25 cellular contexts compared by ENCODE assay signal in the genomic region with DNA sequence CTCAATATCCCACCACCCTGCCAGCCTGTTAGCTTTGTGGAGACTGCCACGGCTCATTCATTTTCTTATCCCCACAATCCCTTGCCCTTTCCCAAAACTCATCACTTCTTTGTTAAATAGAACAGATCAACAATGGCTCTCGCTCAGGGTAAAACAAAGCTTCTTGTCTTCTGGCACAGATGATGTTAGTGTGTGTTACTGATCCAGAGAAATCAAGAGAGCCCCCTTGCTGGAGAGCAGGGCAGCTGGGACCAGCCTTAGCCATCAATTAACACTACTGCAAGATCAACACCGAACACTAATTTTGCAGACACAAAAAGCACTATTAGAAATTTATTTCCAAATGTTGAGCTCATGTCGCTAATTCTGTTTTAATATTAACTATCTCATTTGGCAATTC.
"Had no signal": no experiment of that assay in that cellular context is flagged by ENCODE, and none has a peak within 500 bp of the region (broad histone marks: within the 10 kb centered on the region; RNA-seq: fewer than 3 reads in every experiment).

No MANE protein-coding gene starts in this region.

- H3K9me3 Mint-ChIP-seq: activated naive CD4-positive, alpha-beta T cell treated with anti-CD3 and anti-CD28 coated beads, Interleukin-2, amount 50 U/mL, for 24 hours; activated T-helper 2 cell treated with anti-CD3 and anti-CD28 coated beads, Interferon-gamma antibody, Interleukin-2, Interleukin-4, amounts not matched to agents 10 μg/mL and 5 μg/mL and 100 μg/mL, durations not matched to agents 14 hours and 24 hours and 36 hours; memory B cell; stimulated activated effector memory CD8-positive, alpha-beta T cell treated with anti-CD3 and anti-CD28 coated beads, Interleukin-12 subunit alpha, Interleukin-12 subunit beta, amount 100 ng/mL, for 72 hours; stimulated activated naive CD8-positive, alpha-beta T cell treated with anti-CD3 and anti-CD28 coated beads, Interleukin-15, Interleukin-2, amounts not matched to agents 100 ng/mL and 50 ng/mL, for 24 hours; T-helper 2 cell treated with Interferon-gamma antibody and Interleukin-4, amounts not matched to agents 5 μg/mL and 100 μg/mL, for 36 hours had no signal

- H3K4me1 Mint-ChIP-seq: activated naive CD4-positive, alpha-beta T cell treated with anti-CD3 and anti-CD28 coated beads, Interleukin-2, amount 50 U/mL, for 24 hours; memory B cell; stimulated activated effector memory CD8-positive, alpha-beta T cell treated with anti-CD3 and anti-CD28 coated beads, Interleukin-12 subunit alpha, Interleukin-12 subunit beta, amount 100 ng/mL, for 72 hours had no signal

- H3K27ac ChIP-seq: gastroesophageal sphincter, heart left ventricle, neutrophil, sigmoid colon, tibial artery, upper lobe of right lung had no signal

- H3K4me1 ChIP-seq: gastroesophageal sphincter, sigmoid colon, tibial artery, upper lobe of right lung had no signal

- H3K9me3 ChIP-seq: gastroesophageal sphincter, heart left ventricle, neutrophil, sigmoid colon, tibial artery, upper lobe of right lung had no signal

- H3K4me3 ChIP-seq: gastroesophageal sphincter, heart left ventricle, sigmoid colon, tibial artery, upper lobe of right lung had no signal

- DNase-seq: activated CD4-positive, alpha-beta T cell treated with anti-CD3 and anti-CD28 coated beads for 36 hours; activated CD4-positive, CD25-positive, alpha-beta regulatory T cell; activated CD8-positive, alpha-beta memory T cell treated with anti-CD3 and anti-CD28 coated beads, Interleukin-2, amount 10 ng/mL, durations not matched to agents 7 days and 5 days; activated CD8-positive, alpha-beta T cell treated with anti-CD3 and anti-CD28 coated beads, Interleukin-2, amount 10 ng/mL, durations not matched to agents 7 days and 5 days; activated T-cell treated with anti-CD3 and anti-CD28 coated beads, Interleukin-2, amount 50 U/mL, for 48 hours; dermis blood vessel endothelial cell; effector memory CD8-positive, alpha-beta T cell; erythroblast; heart left ventricle; sigmoid colon; small intestine; stimulated activated CD4-positive, alpha-beta T cell treated with anti-CD3 and anti-CD28 coated beads, Interleukin-4, amount 100 ng/mL, for 24 hours; T-helper 1 cell; tibial artery; upper lobe of right lung had no signal

- H3K4me3 Mint-ChIP-seq: activated CD4-positive, alpha-beta T cell treated with anti-CD3 and anti-CD28 coated beads for 36 hours; activated CD8-positive, alpha-beta memory T cell treated with anti-CD3 and anti-CD28 coated beads, Interleukin-2, amount 10 ng/mL, durations not matched to agents 7 days and 5 days; activated CD8-positive, alpha-beta T cell treated with anti-CD3 and anti-CD28 coated beads, Interleukin-2, amount 10 ng/mL, durations not matched to agents 7 days and 5 days; activated naive CD4-positive, alpha-beta T cell treated with anti-CD3 and anti-CD28 coated beads, Interleukin-2, amount 50 U/mL, for 24 hours; effector memory CD8-positive, alpha-beta T cell; memory B cell; natural killer cell treated with Interleukin-12 subunit alpha and Interleukin-12 subunit beta and Interleukin-15 and Interleukin-18, amount 100 ng/mL, for 72 hours; stimulated activated effector memory CD8-positive, alpha-beta T cell treated with anti-CD3 and anti-CD28 coated beads, Interleukin-12 subunit alpha, Interleukin-12 subunit beta, amount 100 ng/mL, for 72 hours; stimulated activated naive CD8-positive, alpha-beta T cell treated with anti-CD3 and anti-CD28 coated beads, Interleukin-15, Interleukin-2, amounts not matched to agents 100 ng/mL and 50 ng/mL, for 24 hours; T-helper 2 cell treated with Interferon-gamma antibody and Interleukin-4, amounts not matched to agents 5 μg/mL and 100 μg/mL, for 36 hours had no signal

- ATAC-seq: activated CD4-positive, alpha-beta T cell treated with anti-CD3 and anti-CD28 coated beads for 36 hours; activated CD8-positive, alpha-beta memory T cell treated with anti-CD3 and anti-CD28 coated beads, Interleukin-2, amount 10 ng/mL, durations not matched to agents 7 days and 5 days; activated CD8-positive, alpha-beta T cell treated with anti-CD3 and anti-CD28 coated beads, Interleukin-2, amount 10 ng/mL, durations not matched to agents 7 days and 5 days; effector memory CD8-positive, alpha-beta T cell; gastroesophageal sphincter; heart left ventricle; natural killer cell treated with Interleukin-12 subunit alpha and Interleukin-12 subunit beta and Interleukin-15 and Interleukin-18, amount 100 ng/mL, for 72 hours; stimulated activated effector memory CD8-positive, alpha-beta T cell treated with anti-CD3 and anti-CD28 coated beads, Interleukin-12 subunit alpha, Interleukin-12 subunit beta, amount 100 ng/mL, for 72 hours; upper lobe of right lung had no signal

- H3K36me3 Mint-ChIP-seq: activated CD8-positive, alpha-beta memory T cell treated with anti-CD3 and anti-CD28 coated beads, Interleukin-2, amount 10 ng/mL, durations not matched to agents 7 days and 5 days; activated naive CD4-positive, alpha-beta T cell treated with anti-CD3 and anti-CD28 coated beads, Interleukin-2, amount 50 U/mL, for 24 hours; memory B cell; natural killer cell treated with Interleukin-12 subunit alpha and Interleukin-12 subunit beta and Interleukin-15 and Interleukin-18, amount 100 ng/mL, for 72 hours; stimulated activated effector memory CD8-positive, alpha-beta T cell treated with anti-CD3 and anti-CD28 coated beads, Interleukin-12 subunit alpha, Interleukin-12 subunit beta, amount 100 ng/mL, for 72 hours had no signal

- H3K27me3 ChIP-seq: gastroesophageal sphincter, sigmoid colon, tibial artery, upper lobe of right lung had no signal

- H3K27me3 Mint-ChIP-seq: progenitor cell of endocrine pancreas had no signal

- H3K36me3 ChIP-seq: gastroesophageal sphincter, heart left ventricle, neutrophil, sigmoid colon, tibial artery, upper lobe of right lung had no signal

- H3K27ac Mint-ChIP-seq: activated CD4-positive, alpha-beta T cell treated with anti-CD3 and anti-CD28 coated beads for 36 hours; activated CD8-positive, alpha-beta memory T cell treated with anti-CD3 and anti-CD28 coated beads, Interleukin-2, amount 10 ng/mL, durations not matched to agents 7 days and 5 days; activated CD8-positive, alpha-beta T cell treated with anti-CD3 and anti-CD28 coated beads, Interleukin-2, amount 10 ng/mL, durations not matched to agents 7 days and 5 days; activated naive CD4-positive, alpha-beta T cell treated with anti-CD3 and anti-CD28 coated beads, Interleukin-2, amount 50 U/mL, for 24 hours; activated T-helper 2 cell treated with anti-CD3 and anti-CD28 coated beads, Interferon-gamma antibody, Interleukin-2, Interleukin-4, amounts not matched to agents 10 μg/mL and 5 μg/mL and 100 μg/mL, durations not matched to agents 14 hours and 24 hours and 36 hours; effector memory CD8-positive, alpha-beta T cell; memory B cell; natural killer cell treated with Interleukin-12 subunit alpha and Interleukin-12 subunit beta and Interleukin-15 and Interleukin-18, amount 100 ng/mL, for 72 hours; progenitor cell of endocrine pancreas; stimulated activated effector memory CD8-positive, alpha-beta T cell treated with anti-CD3 and anti-CD28 coated beads, Interleukin-12 subunit alpha, Interleukin-12 subunit beta, amount 100 ng/mL, for 72 hours; stimulated activated naive CD8-positive, alpha-beta T cell treated with anti-CD3 and anti-CD28 coated beads, Interleukin-15, Interleukin-2, amounts not matched to agents 100 ng/mL and 50 ng/mL, for 24 hours; T-helper 2 cell treated with Interferon-gamma antibody and Interleukin-4, amounts not matched to agents 5 μg/mL and 100 μg/mL, for 36 hours had no signal
